In the genomic region with DNA sequence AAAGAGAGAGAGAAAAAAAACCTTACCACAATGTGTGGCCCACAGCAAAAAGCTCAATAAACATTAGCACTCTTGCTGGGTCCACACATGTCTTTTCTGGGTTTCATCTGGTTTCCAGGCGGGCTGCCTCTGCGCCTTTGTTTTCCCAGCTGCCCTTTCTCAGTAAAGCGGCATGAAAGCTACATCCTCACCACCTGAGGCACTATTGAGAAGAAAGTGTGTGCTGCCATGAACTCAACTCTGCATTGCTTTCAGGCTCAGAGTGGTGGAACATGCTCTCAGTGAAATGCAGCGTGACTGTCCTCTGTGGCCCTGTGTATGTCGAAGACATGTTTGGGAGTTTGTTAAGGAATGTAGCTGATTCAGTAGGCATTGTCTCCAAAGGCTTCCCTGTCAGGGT, we compare ENCODE assay signal across 18 cellular contexts.
DNase-seq lines count a peak whose midpoint lies in the region; ATAC-seq and TF ChIP-seq lines count a peak whose summit lies in the region.
"Had no signal": no experiment of that assay in that cellular context is flagged by ENCODE, and none has a peak within 500 bp of the region (broad histone marks: within the 10 kb centered on the region; RNA-seq: fewer than 3 reads in every experiment).

No MANE protein-coding gene starts in this region.

- H3K4me3 ChIP-seq in AG10803 (ENCODE audit: low read length) (no peak overlapping the region), HEK293 (ENCODE audit: low read depth, low read length) (no peak overlapping the region), SK-N-SH (ENCODE audit: low read depth in 2 of 2, low read length in 1 of 2) (no peak overlapping the region)
- H3K4me3 ChIP-seq: colonic mucosa, sigmoid colon, upper lobe of right lung had no signal

- intact Hi-C loops in left ventricle myocardium superior (cut with micrococcal nuclease), result no loop called here

- H3K9me3 ChIP-seq in HEK293 (ENCODE audit: control insufficient read depth, insufficient read depth, low read depth, low read length) (no peaks in the 10 kb centered on the region), SK-N-SH (no peaks in the 10 kb centered on the region)
- H3K9me3 ChIP-seq: colonic mucosa, sigmoid colon, upper lobe of right lung had no signal

- DNase-seq in AG10803 (ENCODE audit: low read depth) (peak; percentile 1), SK-N-SH (peak; percentile 48), iPS DF 4.7 (ENCODE audit: extremely low read depth, low spot score) (peak; percentile 16), left ventricle myocardium superior (no peak), GOT3 (lab: John Stamatoyannopoulos, UW) (no peak)
- DNase-seq: activated CD4-positive, alpha-beta T cell treated with anti-CD3 and anti-CD28 coated beads, Interleukin-2, amount 50 U/mL, for 48 hours; activated naive CD4-positive, alpha-beta T cell; activated T-cell treated with anti-CD3 and anti-CD28 coated beads for 4 hours; colonic mucosa; NCI-H1105; sigmoid colon; stimulated activated CD4-positive, alpha-beta T cell treated with anti-CD3 and anti-CD28 coated beads, Interleukin-2, amount 100 ng/mL, for 24 hours; stimulated activated naive CD8-positive, alpha-beta T cell treated with anti-CD3 and anti-CD28 coated beads, Interleukin-15, amount 100 ng/mL, for 72 hours; T-helper 1 cell; upper lobe of right lung had no signal

- peak; percentile 41; the same call in 1 of the 2 replicates for TF ChIP-seq RAD21 in SK-N-SH (IDR thresholded peaks at IDR 0.05; ENCODE audit: low read length)

- H3K4me2 ChIP-seq in SK-N-SH, result no peak overlapping the region

- H3K27ac ChIP-seq in HEK293 (ENCODE audit: extremely low read depth, low read depth, low read length), result no peak overlapping the region
- H3K27ac ChIP-seq in SK-N-SH (ENCODE audit: low read depth in 2 of 2, low read length in 1 of 2), result peak overlapping the region in 1 of 2 experiments; percentile 88; a peak in 2 of 4 replicates
- H3K27ac ChIP-seq: colonic mucosa, sigmoid colon, upper lobe of right lung had no signal

- no peaks in the 10 kb centered on the region for H3K79me2 ChIP-seq in SK-N-SH (ENCODE audit: insufficient read depth)

- CTCF ChIA-PET in HEK293 (lab: Yijun Ruan, JAX), result interaction anchor here (0.5 to 0.8 kb wide), 2 partner anchors 106 to 791 kb away, joined by 3 read pairs; no protein-coding TSS in a partner anchor
- CTCF ChIA-PET in SK-N-SH (lab: Yijun Ruan, JAX), result interaction anchor here (0.6 to 1.1 kb wide), 3 partner anchors 13 to 158 kb away, joined by 3 to 4 read pairs (median 3); no protein-coding TSS in a partner anchor

- H3K4me3 Mint-ChIP-seq in activated T-helper 17 cell treated with anti-CD3 and anti-CD28 coated beads, Interleukin-2, amount 50 U/mL, for 72 hours, result no peak overlapping the region
- H3K4me3 Mint-ChIP-seq: stimulated activated naive CD8-positive, alpha-beta T cell treated with anti-CD3 and anti-CD28 coated beads, Interleukin-15, amount 100 ng/mL, for 72 hours had no signal

- H3K4me1 Mint-ChIP-seq in activated T-helper 17 cell treated with anti-CD3 and anti-CD28 coated beads, Interleukin-2, amount 50 U/mL, for 72 hours, result no peaks in the 10 kb centered on the region
- H3K4me1 Mint-ChIP-seq: stimulated activated naive CD8-positive, alpha-beta T cell treated with anti-CD3 and anti-CD28 coated beads, Interleukin-15, amount 100 ng/mL, for 72 hours had no signal

- TF ChIP-seq CTCF in AG10803 (conservative IDR thresholded peaks at IDR 0.05; ENCODE audit: low read length) (no peak), HEK293 (tag by site-specific recombination; IDR thresholded peaks at IDR 0.05) (no peak), SK-N-SH (IDR thresholded peaks at IDR 0.05) (no peak)

- H4K20me1 ChIP-seq in SK-N-SH (ENCODE audit: insufficient read depth), result no peaks in the 10 kb centered on the region

- no peak overlapping the region for H2AFZ ChIP-seq in SK-N-SH (ENCODE audit: low read depth)

- TF ChIP-seq EP300 in SK-N-SH (IDR thresholded peaks at IDR 0.05; ENCODE audit: borderline replicate concordance in 1 of 2, low read depth in 1 of 2, low read length in 1 of 2), result no peak

- H3F3A ChIP-seq in SK-N-SH (replicated peaks; ENCODE audit: insufficient read depth), result no peaks in the 10 kb centered on the region

- POLR2A ChIA-PET in HEK293 (lab: Yijun Ruan, JAX), result no interaction called here
- POLR2A ChIA-PET in SK-N-SH (lab: Yijun Ruan, JAX), result no interaction called here

- H3K27ac Mint-ChIP-seq in activated T-helper 17 cell treated with anti-CD3 and anti-CD28 coated beads, Interleukin-2, amount 50 U/mL, for 72 hours, result no peak overlapping the region
- H3K27ac Mint-ChIP-seq: stimulated activated naive CD8-positive, alpha-beta T cell treated with anti-CD3 and anti-CD28 coated beads, Interleukin-15, amount 100 ng/mL, for 72 hours had no signal

- ATAC-seq in left ventricle myocardium superior, result no peak
- ATAC-seq in HG03135 (IDR thresholded peaks at IDR 0.05; ENCODE audit: unreplicated experiment), result no peak
- no peak for ATAC-seq in activated T-helper 17 cell treated with anti-CD3 and anti-CD28 coated beads, Interleukin-2, amount 50 U/mL, for 72 hours (replicated peaks)
- ATAC-seq: stimulated activated naive CD8-positive, alpha-beta T cell treated with anti-CD3 and anti-CD28 coated beads, Interleukin-15, amount 100 ng/mL, for 72 hours; upper lobe of right lung had no signal

- H3K27me3 ChIP-seq in SK-N-SH (ENCODE audit: insufficient read depth), result no peaks in the 10 kb centered on the region
- H3K27me3 ChIP-seq: colonic mucosa, sigmoid colon, upper lobe of right lung had no signal

- H3K36me3 Mint-ChIP-seq in activated T-helper 17 cell treated with anti-CD3 and anti-CD28 coated beads, Interleukin-2, amount 50 U/mL, for 72 hours (ENCODE audit: low read depth), result no peaks in the 10 kb centered on the region

- no peaks in the 10 kb centered on the region for H3K9me3 Mint-ChIP-seq in activated T-helper 17 cell treated with anti-CD3 and anti-CD28 coated beads, Interleukin-2, amount 50 U/mL, for 72 hours
- H3K9me3 Mint-ChIP-seq: stimulated activated naive CD8-positive, alpha-beta T cell treated with anti-CD3 and anti-CD28 coated beads, Interleukin-15, amount 100 ng/mL, for 72 hours had no signal

- H3K9ac ChIP-seq in SK-N-SH, result no peak overlapping the region

- no peaks in the 10 kb centered on the region for H3K27me3 Mint-ChIP-seq in activated T-helper 17 cell treated with anti-CD3 and anti-CD28 coated beads, Interleukin-2, amount 50 U/mL, for 72 hours
- H3K27me3 Mint-ChIP-seq: stimulated activated naive CD8-positive, alpha-beta T cell treated with anti-CD3 and anti-CD28 coated beads, Interleukin-15, amount 100 ng/mL, for 72 hours had no signal

- H3K36me3 ChIP-seq in HEK293 (ENCODE audit: control insufficient read depth in 2 of 2, insufficient read depth in 1 of 2, low read length in 2 of 2) (no peaks in the 10 kb centered on the region), SK-N-SH (replicated peaks in 1 of 2; ENCODE audit: control insufficient read depth in 1 of 2, insufficient read depth in 2 of 2, low read length in 1 of 2) (no peaks in the 10 kb centered on the region)
- H3K36me3 ChIP-seq: colonic mucosa, sigmoid colon, upper lobe of right lung had no signal

- no peaks in the 10 kb centered on the region for H3K9me2 ChIP-seq in SK-N-SH

- 61% methylated on average over 5 of the region's 5 CpGs for WGBS in SK-N-SH (ENCODE audit: low lambda C conversion rate)

- H3K4me1 ChIP-seq in HEK293 (ENCODE audit: control insufficient read depth, insufficient read depth, low read length), result no peaks in the 10 kb centered on the region
- H3K4me1 ChIP-seq in SK-N-SH (ENCODE audit: control insufficient read depth in 1 of 2, insufficient read depth in 2 of 2, low read depth in 1 of 2, low read length in 1 of 2), result peaks cover 0 to 16% of the 10 kb centered on the region in 2 experiments; a peak in 2 of 4 replicates
- H3K4me1 ChIP-seq: colonic mucosa, upper lobe of right lung had no signal

TF ChIP-seq in HEK293, 187 proteins besides CTCF, POLR2A, EP300 and RAD21 (continues in another document):
- no peak for TF ChIP-seq ZNF658 (tag by site-specific recombination; IDR thresholded peaks at IDR 0.05)

TF ChIP-seq in SK-N-SH, 30 proteins besides CTCF, POLR2A, EP300 and RAD21:
- TF ChIP-seq FOXM1 (IDR thresholded peaks at IDR 0.05; ENCODE audit: low read depth) (no peak), RCOR1 (IDR thresholded peaks at IDR 0.05; ENCODE audit: low read length) (peak; percentile 15; the same call in 1 of the 2 replicates)

Comparison
In these comparisons a context has a peak if more than half of its experiments do, and no peak if none do; other contexts are left out.
1. DNase-seq: peak in AG10803 (single experiment), SK-N-SH (single experiment) and iPS DF 4.7 (single experiment); none in left ventricle myocardium superior (single experiment) and GOT3 (single experiment).